In genomic region chr17:55266051-55266957, GRCh38 we compare ENCODE assay signal across 10 cellular contexts. TPM values are rescaled to one million over a fixed set of nuclear protein-coding genes. Genes with fewer than 3 reads are reported as not detected.
A peak's percentile ranks its signal among the peaks of the same experiment; 100 is the strongest.
DNase-seq lines count a peak whose midpoint lies in the region; ATAC-seq and TF ChIP-seq lines count a peak whose summit lies in the region.
"Had no signal": no experiment of that assay in that cellular context is flagged by ENCODE, and none has a peak within 500 bp of the region (broad histone marks: within the 10 kb centered on the region; RNA-seq: fewer than 3 reads in every experiment).

No MANE protein-coding gene starts in this region.

- POLR2A ChIA-PET in activated CD4-positive, alpha-beta T cell treated with anti-CD3 and anti-CD28 coated beads for 36 hours (lab: Charles Lee): no interaction called here

- ATAC-seq in activated CD4-positive, alpha-beta T cell treated with anti-CD3 and anti-CD28 coated beads for 36 hours: no peak
- ATAC-seq in right lobe of liver (peak; percentile 7 to 48 (median 20)), thoracic aorta (ENCODE audit: insufficient number of reproducible peaks, low FRiP score, low read depth) (no peak), GM18870 (IDR thresholded peaks at IDR 0.05; ENCODE audit: unreplicated experiment) (no peak), GM18511 (IDR thresholded peaks at IDR 0.05; ENCODE audit: unreplicated experiment) (no peak)
- ATAC-seq: K562 had no signal

- TF ChIP-seq POLR2A in right lobe of liver (IDR thresholded peaks at IDR 0.05): no peak

- no peaks in the 10 kb centered on the region for H3K4me1 ChIP-seq in colonic mucosa
- H3K4me1 ChIP-seq in right lobe of liver: peaks cover 0 to 25% (median 4%) of the 10 kb centered on the region in 4 donors
- peaks cover 17 to 59% of the 10 kb centered on the region in 2 donors for H3K4me1 ChIP-seq in thoracic aorta (ENCODE audit: control insufficient read depth in 1 of 2, low read depth in 2 of 2)

- H3K27me3 ChIP-seq in colonic mucosa (peaks cover 25% of the 10 kb centered on the region), right lobe of liver (no peaks in the 10 kb centered on the region), thoracic aorta (replicated peaks; ENCODE audit: insufficient read depth) (no peaks in the 10 kb centered on the region)

- DNase-seq in activated CD4-positive, alpha-beta T cell treated with anti-CD3 and anti-CD28 coated beads for 36 hours: peak; percentile 10
- no peak for DNase-seq in activated CD4-positive, alpha-beta T cell treated with anti-CD3 and anti-CD28 coated beads for 1 hour
- DNase-seq in colonic mucosa: no peak
- peak in 2 of 3 donors; percentile 59 to 60 for DNase-seq in right lobe of liver
- no peak for DNase-seq in thoracic aorta (ENCODE audit: low spot score)
- no peak for DNase-seq in LoVo (ENCODE audit: low spot score)

- peaks cover 16% of the 10 kb centered on the region for H3K4me1 Mint-ChIP-seq in activated CD4-positive, alpha-beta T cell treated with anti-CD3 and anti-CD28 coated beads for 36 hours

- CTCF ChIA-PET in activated CD4-positive, alpha-beta T cell treated with anti-CD3 and anti-CD28 coated beads for 36 hours (lab: Charles Lee): interaction anchor here (0.6 to 1.2 kb wide), 2 partner anchors 17 to 83 kb away, joined by 3 to 4 read pairs; no protein-coding TSS in a partner anchor

- H3K27ac ChIP-seq in colonic mucosa (no peak overlapping the region), right lobe of liver (peak overlapping the region; percentile 26 to 88 (median 78)), thoracic aorta (peak overlapping the region; percentile 81 to 92)
- H3K27ac ChIP-seq: SJSA1 had no signal

- intact Hi-C loops in activated CD4-positive, alpha-beta T cell treated with anti-CD3 and anti-CD28 coated beads for 36 hours (cut with DNase I, micrococcal nuclease): loop anchor here in 1 of 2 experiments (10.0 kb wide), 1 partner anchor 148 kb away; no protein-coding TSS in a partner anchor
- intact Hi-C loops in colonic mucosa (cut with DNase I) (no loop called here), right lobe of liver (cut with DNase I) (no loop called here)

- H3K4me3 Mint-ChIP-seq in activated CD4-positive, alpha-beta T cell treated with anti-CD3 and anti-CD28 coated beads for 36 hours: peak overlapping the region; percentile 47

- 3% methylated on average over 17 of the region's 25 CpGs for WGBS in right lobe of liver (ENCODE audit: insufficient coverage, low coverage, low lambda C conversion rate, missing lambda C conversion rate)

- H3K9me3 ChIP-seq in colonic mucosa: no peaks in the 10 kb centered on the region
- H3K9me3 ChIP-seq in right lobe of liver: no peaks in the 10 kb centered on the region
- no peaks in the 10 kb centered on the region for H3K9me3 ChIP-seq in thoracic aorta

- H3K36me3 ChIP-seq in colonic mucosa (no peaks in the 10 kb centered on the region), right lobe of liver (no peaks in the 10 kb centered on the region), thoracic aorta (no peaks in the 10 kb centered on the region)
- H3K36me3 ChIP-seq: SJSA1 had no signal

- no peak for TF ChIP-seq CTCF in colonic mucosa (IDR thresholded peaks at IDR 0.05)
- TF ChIP-seq CTCF in right lobe of liver (IDR thresholded peaks at IDR 0.05): no peak
- no peak for TF ChIP-seq CTCF in thoracic aorta (IDR thresholded peaks at IDR 0.05)

- H3K4me3 ChIP-seq in colonic mucosa (peak overlapping the region; percentile 37), right lobe of liver (peak overlapping the region; percentile 50 to 67 (median 63)), thoracic aorta (peak overlapping the region; percentile 86)
- H3K4me3 ChIP-seq: K562, SJSA1 had no signal

- H3K9ac ChIP-seq in colonic mucosa (ENCODE audit: low read depth in 2 of 2, low read length in 2 of 2): peak overlapping the region in 1 of 2 donors; percentile 45

- H3K9me3 Mint-ChIP-seq in activated CD4-positive, alpha-beta T cell treated with anti-CD3 and anti-CD28 coated beads for 36 hours (ENCODE audit: low read depth): no peaks in the 10 kb centered on the region

- no peaks in the 10 kb centered on the region for H3K36me3 Mint-ChIP-seq in activated CD4-positive, alpha-beta T cell treated with anti-CD3 and anti-CD28 coated beads for 36 hours (ENCODE audit: low read depth)

- no peak overlapping the region for H3K27ac Mint-ChIP-seq in activated CD4-positive, alpha-beta T cell treated with anti-CD3 and anti-CD28 coated beads for 36 hours

- H3K27me3 Mint-ChIP-seq in activated CD4-positive, alpha-beta T cell treated with anti-CD3 and anti-CD28 coated beads for 36 hours: peaks cover 51% of the 10 kb centered on the region

RNA-seq across cellular contexts. Expression of gene HLF, which starts 1.5 kb away (rescaled TPM):
- 1 to 10 TPM in 1 of 2 experiments, under 1 TPM in 1; 0.95 to 1.0 TPM for total RNA-seq in activated CD4-positive, alpha-beta T cell treated with anti-CD3 and anti-CD28 coated beads for 36 hours
- total RNA-seq in colonic mucosa (1 to 10 TPM in 1 of 2 donors, under 1 TPM in 1; 0.69 to 3.0 TPM), right lobe of liver (10 to 100 TPM; 16.4 to 96.9 (median 42.6) TPM), thoracic aorta (10 to 100 TPM; 10.2 to 12.5 TPM)

Comparison
In these comparisons a context has a peak if more than half of its experiments do, and no peak if none do; other contexts are left out.
1. DNase-seq: peak in activated CD4-positive, alpha-beta T cell treated with anti-CD3 and anti-CD28 coated beads for 36 hours (single experiment) and right lobe of liver (2 of 3); none in activated CD4-positive, alpha-beta T cell treated with anti-CD3 and anti-CD28 coated beads for 1 hour (single experiment), colonic mucosa (single experiment), thoracic aorta (single experiment) and LoVo (single experiment).
2. ATAC-seq: peak in right lobe of liver (4 of 4); none in activated CD4-positive, alpha-beta T cell treated with anti-CD3 and anti-CD28 coated beads for 36 hours (single experiment), thoracic aorta (single experiment), GM18870 (single experiment) and GM18511 (single experiment).
3. Peak in every context shown above with its lines, with median percentiles within 50 percentile points of each other: H3K4me3 ChIP-seq.